ENCODE assay signal across 13 cellular contexts in genomic region chr6:90222724-90223198, GRCh38.
DNase-seq lines count a peak whose midpoint lies in the region; TF ChIP-seq lines count a peak whose summit lies in the region.
"Had no signal": no experiment of that assay in that cellular context is flagged by ENCODE, and none has a peak within 500 bp of the region (broad histone marks: within the 10 kb centered on the region; RNA-seq: fewer than 3 reads in every experiment).

No MANE protein-coding gene starts in this region.

- H3K9me3 ChIP-seq in DOHH2 (ENCODE audit: control insufficient read depth, insufficient read depth, low read length) (peaks cover 16% of the 10 kb centered on the region; the same call in 1 of the 2 replicates), smooth muscle cell (replicated peaks; ENCODE audit: low read depth) (no peaks in the 10 kb centered on the region), colonic mucosa (no peaks in the 10 kb centered on the region)
- H3K9me3 ChIP-seq: neutrophil, Peyer's patch had no signal

- DNase-seq in RPMI7951 (ENCODE audit: low read depth) = peak; percentile 64
- DNase-seq in smooth muscle cell (lab: John Stamatoyannopoulos, UW; ENCODE audit: unreplicated experiment) = no peak
- no peak for DNase-seq in ureter (ENCODE audit: low spot score)
- DNase-seq in NCI-H1092 treated with DMSO at 0.1 percent for 48 hours (lab: John Stamatoyannopoulos, UW) = no peak
- DNase-seq in colonic mucosa = no peak
- no peak for DNase-seq in HuH-7 (ENCODE audit: low spot score)
- DNase-seq: COR-L47; effector CD4-positive, alpha-beta T cell; NCI-H146; Peyer's patch had no signal

- no peaks in the 10 kb centered on the region for H3K27me3 ChIP-seq in DOHH2 (ENCODE audit: control insufficient read depth, low read length)
- no peaks in the 10 kb centered on the region for H3K27me3 ChIP-seq in smooth muscle cell (ENCODE audit: low read depth)
- H3K27me3 ChIP-seq in colonic mucosa = no peaks in the 10 kb centered on the region
- H3K27me3 ChIP-seq: neutrophil, Peyer's patch had no signal

- no peak overlapping the region for H2AFZ ChIP-seq in smooth muscle cell (ENCODE audit: low read depth)

- H3K9me2 ChIP-seq in DOHH2 (replicated peaks; ENCODE audit: control insufficient read depth, low read length) = no peaks in the 10 kb centered on the region

- H3K4me1 Mint-ChIP-seq in activated naive CD8-positive, alpha-beta T cell (ENCODE audit: low read depth) = peaks cover 59% of the 10 kb centered on the region

- intact Hi-C loops in colonic mucosa (cut with DNase I) = no loop called here

- H3K79me2 ChIP-seq in DOHH2 (ENCODE audit: control insufficient read depth, low read length) (peaks cover 100% of the 10 kb centered on the region), smooth muscle cell (ENCODE audit: low read depth) (no peaks in the 10 kb centered on the region)

- H3K36me3 Mint-ChIP-seq in activated naive CD8-positive, alpha-beta T cell = peaks cover 38% of the 10 kb centered on the region

- no peaks in the 10 kb centered on the region for H3K27me3 Mint-ChIP-seq in activated naive CD8-positive, alpha-beta T cell

- H3K9me3 Mint-ChIP-seq in activated naive CD8-positive, alpha-beta T cell (ENCODE audit: low read depth) = peaks cover 8% of the 10 kb centered on the region

- H4K20me1 ChIP-seq in DOHH2 (ENCODE audit: control insufficient read depth, insufficient read depth, low read depth, low read length) (peaks cover 61% of the 10 kb centered on the region), smooth muscle cell (ENCODE audit: low read depth) (no peaks in the 10 kb centered on the region)

- H3K4me2 ChIP-seq in DOHH2 (ENCODE audit: low read length) (peak overlapping the region; percentile 45), smooth muscle cell (no peak overlapping the region)

- H3K27ac ChIP-seq in DOHH2 (ENCODE audit: low read depth, low read length) (peak overlapping the region; percentile 40), smooth muscle cell (ENCODE audit: low read depth) (peak overlapping the region; percentile 97), colonic mucosa (no peak overlapping the region)
- H3K27ac ChIP-seq: neutrophil, Peyer's patch had no signal

- WGBS in smooth muscle cell (ENCODE audit: low lambda C conversion rate) = 82% methylated on average over 10 of the region's 10 CpGs

- H3K36me3 ChIP-seq in DOHH2 (ENCODE audit: control insufficient read depth, low read length) (peaks cover 99% of the 10 kb centered on the region), smooth muscle cell (ENCODE audit: low read depth) (no peaks in the 10 kb centered on the region), colonic mucosa (no peaks in the 10 kb centered on the region)
- H3K36me3 ChIP-seq: neutrophil, Peyer's patch had no signal

- TF ChIP-seq CTCF in DOHH2 (IDR thresholded peaks at IDR 0.05; ENCODE audit: low read depth, low read length, poor library complexity, severe bottlenecking) (no peak), smooth muscle cell (IDR thresholded peaks at IDR 0.05; ENCODE audit: borderline replicate concordance, insufficient read depth, poor library complexity, severe bottlenecking) (no peak), colonic mucosa (IDR thresholded peaks at IDR 0.05) (no peak)

- H3K4me3 Mint-ChIP-seq in activated naive CD8-positive, alpha-beta T cell = peak overlapping the region; percentile 28

- H3K4me1 ChIP-seq in DOHH2 (ENCODE audit: control insufficient read depth, low read length) (peaks cover 99% of the 10 kb centered on the region), smooth muscle cell (ENCODE audit: low read depth) (peaks cover 38% of the 10 kb centered on the region), colonic mucosa (no peaks in the 10 kb centered on the region)
- H3K4me1 ChIP-seq: Peyer's patch had no signal

- H3K9ac ChIP-seq in smooth muscle cell (ENCODE audit: low read depth) = peak overlapping the region; percentile 51
- no peak overlapping the region for H3K9ac ChIP-seq in colonic mucosa (ENCODE audit: low read depth in 2 of 2, low read length in 2 of 2)

- no peak overlapping the region for H3K27ac Mint-ChIP-seq in activated naive CD8-positive, alpha-beta T cell

- H3F3A ChIP-seq in DOHH2 (ENCODE audit: control insufficient read depth, insufficient read depth) (peaks cover 78% of the 10 kb centered on the region), smooth muscle cell (ENCODE audit: low read depth) (peaks cover 10% of the 10 kb centered on the region)

- H3K4me3 ChIP-seq in DOHH2 (ENCODE audit: low read length) (peak overlapping the region; percentile 13; the same call in 1 of the 2 replicates), smooth muscle cell (no peak overlapping the region), colonic mucosa (no peak overlapping the region)
- H3K4me3 ChIP-seq: Peyer's patch had no signal
